ENCODE assay signal across 26 cellular contexts in genomic region chr5:169295241-169295747, GRCh38. TPM values are rescaled to one million over a fixed set of nuclear protein-coding genes. Genes with fewer than 3 reads are reported as not detected.
"Had no signal": no experiment of that assay in that cellular context is flagged by ENCODE, and none has a peak within 500 bp of the region (broad histone marks: within the 10 kb centered on the region; RNA-seq: fewer than 3 reads in every experiment).

No MANE protein-coding gene starts in this region.

- H3K9me3 Mint-ChIP-seq: activated CD4-positive, alpha-beta memory T cell treated with anti-CD3 and anti-CD28 coated beads for 36 hours; activated CD4-positive, alpha-beta T cell treated with anti-CD3 and anti-CD28 coated beads, Interleukin-2, amount 10 ng/mL, durations not matched to agents 24 days and 14 days; activated naive CD4-positive, alpha-beta T cell treated with anti-CD3 and anti-CD28 coated beads, Interleukin-2, amount 10 ng/mL, durations not matched to agents 7 days and 5 days; activated naive CD4-positive, alpha-beta T cell treated with anti-CD3 and anti-CD28 coated beads, Interleukin-2, amount 50 U/mL, for 72 hours; activated naive CD8-positive, alpha-beta T cell treated with anti-CD3 and anti-CD28 coated beads, Interleukin-2, amount 10 ng/mL, durations not matched to agents 7 days and 5 days; activated T-cell treated with anti-CD3 and anti-CD28 coated beads, Interleukin-2, amount 50 U/mL, for 24 hours; activated T-cell treated with anti-CD3 and anti-CD28 coated beads, Interleukin-2, amount 50 U/mL, for 72 hours; central memory CD8-positive, alpha-beta T cell had no signal

- H3K36me3 ChIP-seq: brain microvascular endothelial cell, gastroesophageal sphincter, heart right ventricle had no signal

- H3K4me3 Mint-ChIP-seq: activated CD4-positive, alpha-beta memory T cell treated with anti-CD3 and anti-CD28 coated beads for 36 hours; activated CD4-positive, alpha-beta T cell treated with anti-CD3 and anti-CD28 coated beads for 36 hours; activated CD4-positive, alpha-beta T cell treated with anti-CD3 and anti-CD28 coated beads, Interleukin-2, amount 10 ng/mL, durations not matched to agents 24 days and 14 days; activated CD8-positive, alpha-beta T cell treated with anti-CD3 and anti-CD28 coated beads, Interleukin-2, amount 10 ng/mL, durations not matched to agents 7 days and 5 days; activated naive CD4-positive, alpha-beta T cell treated with anti-CD3 and anti-CD28 coated beads, Interleukin-2, amount 10 ng/mL, durations not matched to agents 7 days and 5 days; activated naive CD8-positive, alpha-beta T cell treated with anti-CD3 and anti-CD28 coated beads, Interleukin-2, amount 10 ng/mL, durations not matched to agents 7 days and 5 days; activated T-cell treated with anti-CD3 and anti-CD28 coated beads, Interleukin-2, amount 50 U/mL, for 24 hours; activated T-cell treated with anti-CD3 and anti-CD28 coated beads, Interleukin-2, amount 50 U/mL, for 72 hours; central memory CD8-positive, alpha-beta T cell had no signal

- H3K4me1 Mint-ChIP-seq: activated CD4-positive, alpha-beta T cell treated with anti-CD3 and anti-CD28 coated beads for 36 hours; activated CD4-positive, alpha-beta T cell treated with anti-CD3 and anti-CD28 coated beads, Interleukin-2, amount 10 ng/mL, durations not matched to agents 24 days and 14 days; activated naive CD4-positive, alpha-beta T cell treated with anti-CD3 and anti-CD28 coated beads, Interleukin-2, amount 10 ng/mL, durations not matched to agents 7 days and 5 days; activated naive CD8-positive, alpha-beta T cell treated with anti-CD3 and anti-CD28 coated beads, Interleukin-2, amount 10 ng/mL, durations not matched to agents 7 days and 5 days; central memory CD8-positive, alpha-beta T cell had no signal

- H3K27ac ChIP-seq: brain microvascular endothelial cell, heart right ventricle had no signal

- H3K27ac Mint-ChIP-seq: activated CD4-positive, alpha-beta memory T cell treated with anti-CD3 and anti-CD28 coated beads for 36 hours; activated CD4-positive, alpha-beta T cell treated with anti-CD3 and anti-CD28 coated beads for 36 hours; activated CD4-positive, alpha-beta T cell treated with anti-CD3 and anti-CD28 coated beads, Interleukin-2, amount 10 ng/mL, durations not matched to agents 24 days and 14 days; activated CD8-positive, alpha-beta T cell treated with anti-CD3 and anti-CD28 coated beads, Interleukin-2, amount 10 ng/mL, durations not matched to agents 7 days and 5 days; activated naive CD4-positive, alpha-beta T cell treated with anti-CD3 and anti-CD28 coated beads, Interleukin-2, amount 10 ng/mL, durations not matched to agents 7 days and 5 days; activated naive CD4-positive, alpha-beta T cell treated with anti-CD3 and anti-CD28 coated beads, Interleukin-2, amount 50 U/mL, for 72 hours; activated naive CD8-positive, alpha-beta T cell treated with anti-CD3 and anti-CD28 coated beads, Interleukin-2, amount 10 ng/mL, durations not matched to agents 7 days and 5 days; activated T-cell treated with anti-CD3 and anti-CD28 coated beads, Interleukin-2, amount 50 U/mL, for 24 hours; activated T-cell treated with anti-CD3 and anti-CD28 coated beads, Interleukin-2, amount 50 U/mL, for 72 hours had no signal

- H3K4me3 ChIP-seq: gastroesophageal sphincter, heart right ventricle had no signal

- DNase-seq: activated CD4-positive, alpha-beta memory T cell treated with anti-CD3 and anti-CD28 coated beads for 36 hours; activated CD4-positive, alpha-beta T cell treated with anti-CD3 and anti-CD28 coated beads for 36 hours; activated CD4-positive, alpha-beta T cell treated with anti-CD3 and anti-CD28 coated beads, Interleukin-2, amount 10 ng/mL, durations not matched to agents 24 days and 14 days; activated CD4-positive, CD25-positive, alpha-beta regulatory T cell; activated CD4-positive, CD25-positive, alpha-beta regulatory T cell treated with anti-CD3 and anti-CD28 coated beads, Interleukin-2, amount 50 U/mL, for 72 hours; activated CD8-positive, alpha-beta memory T cell treated with anti-CD3 and anti-CD28 coated beads, Interleukin-2, amount 50 U/mL, for 48 hours; activated CD8-positive, alpha-beta T cell treated with anti-CD3 and anti-CD28 coated beads, Interleukin-2, amount 10 ng/mL, durations not matched to agents 7 days and 5 days; activated gamma-delta T cell; activated naive CD4-positive, alpha-beta T cell; activated naive CD4-positive, alpha-beta T cell treated with anti-CD3 and anti-CD28 coated beads, Interleukin-2, amount 10 ng/mL, durations not matched to agents 7 days and 5 days; activated naive CD8-positive, alpha-beta T cell treated with anti-CD3 and anti-CD28 coated beads, Interleukin-2, amount 10 ng/mL, durations not matched to agents 7 days and 5 days; activated T-cell treated with anti-CD3 and anti-CD28 coated beads for 4 hours; activated T-cell treated with anti-CD3 and anti-CD28 coated beads, Interleukin-2, amount 50 U/mL, for 24 hours; activated T-cell treated with anti-CD3 and anti-CD28 coated beads, Interleukin-2, amount 50 U/mL, for 72 hours; brain microvascular endothelial cell; effector CD8-positive, alpha-beta T cell; foreskin melanocyte; heart right ventricle; T-helper 2 cell had no signal

- H3K36me3 Mint-ChIP-seq: activated CD4-positive, alpha-beta memory T cell treated with anti-CD3 and anti-CD28 coated beads for 36 hours; activated naive CD4-positive, alpha-beta T cell treated with anti-CD3 and anti-CD28 coated beads, Interleukin-2, amount 10 ng/mL, durations not matched to agents 7 days and 5 days; activated naive CD4-positive, alpha-beta T cell treated with anti-CD3 and anti-CD28 coated beads, Interleukin-2, amount 50 U/mL, for 72 hours; activated naive CD8-positive, alpha-beta T cell treated with anti-CD3 and anti-CD28 coated beads, Interleukin-2, amount 10 ng/mL, durations not matched to agents 7 days and 5 days had no signal

- ATAC-seq: activated CD4-positive, alpha-beta T cell treated with anti-CD3 and anti-CD28 coated beads for 36 hours; activated CD8-positive, alpha-beta T cell treated with anti-CD3 and anti-CD28 coated beads, Interleukin-2, amount 10 ng/mL, durations not matched to agents 7 days and 5 days; activated naive CD4-positive, alpha-beta T cell treated with anti-CD3 and anti-CD28 coated beads, Interleukin-2, amount 50 U/mL, for 72 hours; activated T-cell treated with anti-CD3 and anti-CD28 coated beads, Interleukin-2, amount 50 U/mL, for 72 hours; esophagus mucosa; gastroesophageal sphincter; heart right ventricle had no signal

- FAIRE-seq: astrocyte had no signal

- H3K9me3 ChIP-seq: gastroesophageal sphincter, heart right ventricle had no signal

RNA-seq across cellular contexts. Expression of gene SLIT3, which starts 5.6 kb away (rescaled TPM):
- total RNA-seq: activated CD8-positive, alpha-beta T cell treated with anti-CD3 and anti-CD28 coated beads, Interleukin-2, amount 10 ng/mL, durations not matched to agents 7 days and 5 days; activated naive CD8-positive, alpha-beta T cell treated with anti-CD3 and anti-CD28 coated beads, Interleukin-2, amount 10 ng/mL, durations not matched to agents 7 days and 5 days; dermis microvascular lymphatic vessel endothelial cell; T-helper 1 cell treated with Interleukin-12 subunit alpha and Interleukin-12 subunit beta and Interleukin-4 antibody, amounts not matched to agents 30 ng/mL and 1 ng/mL, for 36 hours had no signal
